Comparison of ENCODE assay signal across 19 cellular contexts in genomic region chr5:97135868-97136267, GRCh38. TPM values are rescaled to one million over a fixed set of nuclear protein-coding genes. Genes with fewer than 3 reads are reported as not detected.
DNase-seq lines count a peak whose midpoint lies in the region; ATAC-seq and TF ChIP-seq lines count a peak whose summit lies in the region.
"Had no signal": no experiment of that assay in that cellular context is flagged by ENCODE, and none has a peak within 500 bp of the region (broad histone marks: within the 10 kb centered on the region; RNA-seq: fewer than 3 reads in every experiment).

No MANE protein-coding gene starts in this region.

- peaks cover 13% of the 10 kb centered on the region for H3K4me1 Mint-ChIP-seq in activated CD4-positive, alpha-beta T cell treated with anti-CD3 and anti-CD28 coated beads, Interleukin-2, amount 10 ng/mL, durations not matched to agents 7 days and 5 days
- H3K4me1 Mint-ChIP-seq in nephron progenitor cell, result peaks cover 59% of the 10 kb centered on the region

- CTCF ChIA-PET in activated CD4-positive, alpha-beta T cell treated with anti-CD3 and anti-CD28 coated beads, Interleukin-2, amount 10 ng/mL, durations not matched to agents 7 days and 5 days (lab: Charles Lee), result interaction anchor here (0.7 kb wide), 1 partner anchor 46 kb away, joined by 3 read pairs; no protein-coding TSS in a partner anchor

- TF ChIP-seq CTCF in nephron progenitor cell (IDR thresholded peaks at IDR 0.05), result no peak

- H3K27ac Mint-ChIP-seq in activated CD4-positive, alpha-beta T cell treated with anti-CD3 and anti-CD28 coated beads, Interleukin-2, amount 10 ng/mL, durations not matched to agents 7 days and 5 days, result no peak overlapping the region
- peak overlapping the region; percentile 50 for H3K27ac Mint-ChIP-seq in nephron progenitor cell
- H3K27ac Mint-ChIP-seq: CD14-positive monocyte had no signal

- ATAC-seq in HG02623 (IDR thresholded peaks at IDR 0.05; ENCODE audit: unreplicated experiment), result no peak
- ATAC-seq in GM19035 (IDR thresholded peaks at IDR 0.05; ENCODE audit: unreplicated experiment), result no peak
- ATAC-seq: PC-3 had no signal

- no peak overlapping the region for H3K4me3 Mint-ChIP-seq in activated CD4-positive, alpha-beta T cell treated with anti-CD3 and anti-CD28 coated beads, Interleukin-2, amount 10 ng/mL, durations not matched to agents 7 days and 5 days
- no peak overlapping the region for H3K4me3 Mint-ChIP-seq in nephron progenitor cell
- H3K4me3 Mint-ChIP-seq: CD14-positive monocyte, H9 had no signal

- H3K27me3 Mint-ChIP-seq in activated CD4-positive, alpha-beta T cell treated with anti-CD3 and anti-CD28 coated beads, Interleukin-2, amount 10 ng/mL, durations not matched to agents 7 days and 5 days, result peaks cover 21% of the 10 kb centered on the region
- no peaks in the 10 kb centered on the region for H3K27me3 Mint-ChIP-seq in nephron progenitor cell (ENCODE audit: low read depth, poor library complexity)

- DNase-seq in activated CD4-positive, alpha-beta T cell treated with anti-CD3 and anti-CD28 coated beads for 48 hours, result peak; percentile 24
- DNase-seq in activated CD4-positive, alpha-beta T cell treated with anti-CD3 and anti-CD28 coated beads, Interleukin-2, amount 10 ng/mL, durations not matched to agents 7 days and 5 days, result no peak
- peak; percentile 30 for DNase-seq in stimulated activated CD4-positive, alpha-beta T cell treated with anti-CD3 and anti-CD28 coated beads, Interleukin-1b, Interleukin-23, amount 100 ng/mL, for 48 hours
- no peak for DNase-seq in stimulated activated CD4-positive, alpha-beta T cell treated with anti-CD3 and anti-CD28 coated beads, Interleukin-4, amount 100 ng/mL, for 24 hours
- no peak for DNase-seq in nephron progenitor cell
- DNase-seq in kidney tubule cell (ENCODE audit: low spot score), result no peak
- DNase-seq: 8988T, DMS79, H9, KG1, NCI-H187, NCI-H2107, NCI-H524, PC-3, RPMI8226 had no signal

- H3K9me3 Mint-ChIP-seq in activated CD4-positive, alpha-beta T cell treated with anti-CD3 and anti-CD28 coated beads, Interleukin-2, amount 10 ng/mL, durations not matched to agents 7 days and 5 days, result no peaks in the 10 kb centered on the region
- no peaks in the 10 kb centered on the region for H3K9me3 Mint-ChIP-seq in nephron progenitor cell
- H3K9me3 Mint-ChIP-seq: CD14-positive monocyte had no signal

- POLR2A ChIA-PET in activated CD4-positive, alpha-beta T cell treated with anti-CD3 and anti-CD28 coated beads, Interleukin-2, amount 10 ng/mL, durations not matched to agents 7 days and 5 days (lab: Charles Lee), result no interaction called here

- H3K36me3 Mint-ChIP-seq in activated CD4-positive, alpha-beta T cell treated with anti-CD3 and anti-CD28 coated beads, Interleukin-2, amount 10 ng/mL, durations not matched to agents 7 days and 5 days (ENCODE audit: low read depth), result no peaks in the 10 kb centered on the region
- H3K36me3 Mint-ChIP-seq in nephron progenitor cell (ENCODE audit: low read depth), result no peaks in the 10 kb centered on the region

RNA-seq across cellular contexts. Expression of gene LIX1, which starts 6.5 kb away (rescaled TPM):
- not detected for total RNA-seq in activated CD4-positive, alpha-beta T cell treated with anti-CD3 and anti-CD28 coated beads, Interleukin-2, amount 10 ng/mL, durations not matched to agents 7 days and 5 days
- total RNA-seq: HT-29, PC-3 had no signal

RNA-seq across cellular contexts. Expression of gene RIOK2, which starts 47.2 kb away (rescaled TPM):
- 10 to 100 TPM; 22.7 to 25.2 TPM for total RNA-seq in activated CD4-positive, alpha-beta T cell treated with anti-CD3 and anti-CD28 coated beads, Interleukin-2, amount 10 ng/mL, durations not matched to agents 7 days and 5 days

Comparison
In these comparisons a context has a peak if more than half of its experiments do, and no peak if none do; other contexts are left out.
1. DNase-seq: peak in activated CD4-positive, alpha-beta T cell treated with anti-CD3 and anti-CD28 coated beads for 48 hours (single experiment) and stimulated activated CD4-positive, alpha-beta T cell treated with anti-CD3 and anti-CD28 coated beads, Interleukin-1b, Interleukin-23, amount 100 ng/mL, for 48 hours (single experiment); none in activated CD4-positive, alpha-beta T cell treated with anti-CD3 and anti-CD28 coated beads, Interleukin-2, amount 10 ng/mL, durations not matched to agents 7 days and 5 days (single experiment), stimulated activated CD4-positive, alpha-beta T cell treated with anti-CD3 and anti-CD28 coated beads, Interleukin-4, amount 100 ng/mL, for 24 hours (single experiment), nephron progenitor cell (single experiment) and kidney tubule cell (single experiment).